1 cellular context compared by ENCODE assay signal in the genomic region with DNA sequence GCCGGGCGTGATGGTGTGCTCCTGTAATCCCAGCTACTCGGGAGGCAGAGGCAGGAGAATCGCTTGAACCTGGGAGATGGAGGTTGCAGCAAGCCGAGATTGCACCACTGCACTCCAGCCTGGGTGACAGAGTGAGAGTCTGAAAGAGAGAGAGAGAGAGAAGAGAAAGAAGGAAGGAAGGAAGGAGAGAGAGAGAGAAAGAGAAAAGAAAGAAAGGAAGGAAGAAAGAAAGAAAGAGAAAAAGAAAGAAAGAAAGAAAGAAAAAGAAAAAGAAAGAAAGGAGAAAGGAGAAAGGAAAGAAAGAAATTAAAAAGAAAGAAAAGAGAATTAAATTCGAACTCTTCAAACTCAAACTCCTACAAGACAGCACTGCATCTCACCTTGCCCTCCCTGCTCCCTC.
TF ChIP-seq lines count a peak whose summit lies in the region.

No MANE protein-coding gene starts in this region.

TF ChIP-seq in HepG2, 621 proteins besides CTCF, POLR2A, EP300 and RAD21:
- TF ChIP-seq, protein P1, sequence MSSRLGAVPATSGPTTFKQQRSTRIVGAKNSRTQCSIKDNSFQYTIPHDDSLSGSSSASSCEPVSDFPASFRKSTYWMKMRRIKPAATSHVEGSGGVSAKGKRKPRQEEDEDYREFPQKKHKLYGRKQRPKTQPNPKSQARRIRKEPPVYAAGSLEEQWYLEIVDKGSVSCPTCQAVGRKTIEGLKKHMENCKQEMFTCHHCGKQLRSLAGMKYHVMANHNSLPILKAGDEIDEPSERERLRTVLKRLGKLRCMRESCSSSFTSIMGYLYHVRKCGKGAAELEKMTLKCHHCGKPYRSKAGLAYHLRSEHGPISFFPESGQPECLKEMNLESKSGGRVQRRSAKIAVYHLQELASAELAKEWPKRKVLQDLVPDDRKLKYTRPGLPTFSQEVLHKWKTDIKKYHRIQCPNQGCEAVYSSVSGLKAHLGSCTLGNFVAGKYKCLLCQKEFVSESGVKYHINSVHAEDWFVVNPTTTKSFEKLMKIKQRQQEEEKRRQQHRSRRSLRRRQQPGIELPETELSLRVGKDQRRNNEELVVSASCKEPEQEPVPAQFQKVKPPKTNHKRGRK (CRISPR knock-in tag; IDR thresholded peaks at IDR 0.05): 0 out of 2 replicates have a peak, but pooled peaks have one; percentile 77
